21 cellular contexts compared by ENCODE assay signal in genomic region chr3:178100881-178101280, GRCh38.
DNase-seq lines count a peak whose midpoint lies in the region; ATAC-seq and TF ChIP-seq lines count a peak whose summit lies in the region.
"Had no signal": no experiment of that assay in that cellular context is flagged by ENCODE, and none has a peak within 500 bp of the region (broad histone marks: within the 10 kb centered on the region; RNA-seq: fewer than 3 reads in every experiment).

No MANE protein-coding gene starts in this region.

- no peak for ATAC-seq in activated naive CD8-positive, alpha-beta T cell treated with anti-CD3 and anti-CD28 coated beads, Interleukin-2, amount 50 U/mL, for 24 hours

- no peak overlapping the region for H3K4me3 Mint-ChIP-seq in nephron
- no peak overlapping the region for H3K4me3 Mint-ChIP-seq in activated naive CD8-positive, alpha-beta T cell treated with anti-CD3 and anti-CD28 coated beads, Interleukin-2, amount 50 U/mL, for 24 hours
- H3K4me3 Mint-ChIP-seq: CD4-positive, alpha-beta memory T cell; IgD-negative memory B cell had no signal

- H3K27ac Mint-ChIP-seq in nephron: peak overlapping the region; percentile 0 to 11 (median 3)
- no peak overlapping the region for H3K27ac Mint-ChIP-seq in activated naive CD8-positive, alpha-beta T cell treated with anti-CD3 and anti-CD28 coated beads, Interleukin-2, amount 50 U/mL, for 24 hours
- H3K27ac Mint-ChIP-seq: CD4-positive, alpha-beta memory T cell; IgD-negative memory B cell had no signal

- no peak overlapping the region for H3K27ac ChIP-seq in tibial nerve
- H3K27ac ChIP-seq: BLaER1 had no signal

- no peaks in the 10 kb centered on the region for H3K4me1 ChIP-seq in tibial nerve
- H3K4me1 ChIP-seq: BLaER1 had no signal

- H3K36me3 Mint-ChIP-seq in nephron (ENCODE audit: low read depth): no peaks in the 10 kb centered on the region
- no peaks in the 10 kb centered on the region for H3K36me3 Mint-ChIP-seq in activated naive CD8-positive, alpha-beta T cell treated with anti-CD3 and anti-CD28 coated beads, Interleukin-2, amount 50 U/mL, for 24 hours (ENCODE audit: low read depth)
- H3K36me3 Mint-ChIP-seq: CD4-positive, alpha-beta memory T cell; IgD-negative memory B cell had no signal

- H3K9me3 ChIP-seq in tibial nerve: no peaks in the 10 kb centered on the region
- H3K9me3 ChIP-seq: MG63, SK-N-SH had no signal

- H3K4me1 Mint-ChIP-seq in nephron: peaks cover 49% of the 10 kb centered on the region
- no peaks in the 10 kb centered on the region for H3K4me1 Mint-ChIP-seq in activated naive CD8-positive, alpha-beta T cell treated with anti-CD3 and anti-CD28 coated beads, Interleukin-2, amount 50 U/mL, for 24 hours
- H3K4me1 Mint-ChIP-seq: IgD-negative memory B cell had no signal

- H3K27me3 ChIP-seq in tibial nerve: no peaks in the 10 kb centered on the region
- H3K27me3 ChIP-seq: BLaER1, MG63 had no signal

- DNase-seq in NCI-H446 treated with DMSO at 0.1 percent for 48 hours (lab: John Stamatoyannopoulos, UW) (peak; percentile 22), NCI-H446 (lab: John Stamatoyannopoulos, UW) (no peak), OCI-M1 (lab: John Stamatoyannopoulos, UW) (peak; percentile 1), tibial nerve (ENCODE audit: low spot score in 2 of 2) (no peak), Ammon's horn (ENCODE audit: low spot score) (no peak), H4 (ENCODE audit: low spot score) (no peak)
- DNase-seq in activated naive CD8-positive, alpha-beta T cell treated with anti-CD3 and anti-CD28 coated beads, Interleukin-2, amount 50 U/mL, for 24 hours: no peak
- DNase-seq: 8988T; CD4-positive, alpha-beta memory T cell; DMS53; Kasumi-1; MG63; NCI-H1092; NCI-H187; NCI-H2227 treated with DMSO at 0.1 percent for 48 hours; NCI-H526 treated with DMSO at 0.1 percent for 48 hours; SHP77; SK-N-SH had no signal

- no peaks in the 10 kb centered on the region for H3K27me3 Mint-ChIP-seq in nephron (ENCODE audit: low read depth)
- H3K27me3 Mint-ChIP-seq in activated naive CD8-positive, alpha-beta T cell treated with anti-CD3 and anti-CD28 coated beads, Interleukin-2, amount 50 U/mL, for 24 hours: no peaks in the 10 kb centered on the region
- H3K27me3 Mint-ChIP-seq: CD4-positive, alpha-beta memory T cell had no signal

- peaks cover 10% of the 10 kb centered on the region for H3K9me3 Mint-ChIP-seq in nephron
- H3K9me3 Mint-ChIP-seq in activated naive CD8-positive, alpha-beta T cell treated with anti-CD3 and anti-CD28 coated beads, Interleukin-2, amount 50 U/mL, for 24 hours: no peaks in the 10 kb centered on the region
- H3K9me3 Mint-ChIP-seq: CD4-positive, alpha-beta memory T cell; IgD-negative memory B cell had no signal

- no peak for TF ChIP-seq POLR2A in tibial nerve (IDR thresholded peaks at IDR 0.05)

- H3K36me3 ChIP-seq in tibial nerve: no peaks in the 10 kb centered on the region
- H3K36me3 ChIP-seq: BLaER1, MG63 had no signal

- no peak for TF ChIP-seq CTCF in nephron (IDR thresholded peaks at IDR 0.05; ENCODE audit: unreplicated experiment in 3 of 3)
- no peak for TF ChIP-seq CTCF in tibial nerve (IDR thresholded peaks at IDR 0.05)

- H3K4me3 ChIP-seq in tibial nerve: no peak overlapping the region
- H3K4me3 ChIP-seq: BLaER1, MG63 had no signal

- no peak for TF ChIP-seq EP300 in tibial nerve (IDR thresholded peaks at IDR 0.05)

Comparison
In these comparisons a context has a peak if more than half of its experiments do, and no peak if none do; other contexts are left out.
1. DNase-seq: peak in NCI-H446 treated with DMSO at 0.1 percent for 48 hours (single experiment) and OCI-M1 (single experiment); none in NCI-H446 (0 of 2), tibial nerve (0 of 2), activated naive CD8-positive, alpha-beta T cell treated with anti-CD3 and anti-CD28 coated beads, Interleukin-2, amount 50 U/mL, for 24 hours (single experiment), Ammon's horn (single experiment) and H4 (single experiment).